14 cellular contexts compared by ENCODE assay signal in the genomic region with DNA sequence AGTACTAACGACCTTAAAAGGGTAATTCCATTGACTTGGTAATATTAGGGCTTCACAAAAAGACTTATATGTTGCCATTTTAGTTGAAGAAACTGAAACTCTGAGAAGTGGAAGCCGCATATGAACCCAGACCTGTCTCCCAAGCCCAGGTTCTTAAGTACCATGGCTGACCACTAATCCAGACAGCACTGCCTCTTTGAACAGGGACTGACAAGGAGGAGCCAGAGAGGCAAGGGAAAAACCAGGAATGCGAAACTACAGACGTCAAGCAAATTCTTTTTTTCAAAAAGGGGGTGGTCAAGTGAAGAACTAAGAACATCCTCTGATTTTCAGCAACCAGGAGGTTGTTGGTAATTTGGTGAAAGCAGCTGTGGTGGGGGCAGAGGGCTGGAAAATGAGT. TPM values are rescaled to one million over a fixed set of nuclear protein-coding genes. Genes with fewer than 3 reads are reported as not detected.
"Had no signal": no experiment of that assay in that cellular context is flagged by ENCODE, and none has a peak within 500 bp of the region (broad histone marks: within the 10 kb centered on the region; RNA-seq: fewer than 3 reads in every experiment).

No MANE protein-coding gene starts in this region.

- H3K36me3 ChIP-seq: gastroesophageal sphincter, tibial nerve had no signal

- H3K9me3 ChIP-seq: gastroesophageal sphincter, tibial nerve had no signal

- H3K27me3 Mint-ChIP-seq: activated CD4-positive, alpha-beta T cell treated with anti-CD3 and anti-CD28 coated beads, Interleukin-2, amount 10 ng/mL, durations not matched to agents 24 days and 14 days; activated naive CD8-positive, alpha-beta T cell; naive B cell; progenitor cell of endocrine pancreas; stimulated activated naive B cell treated with anti-CD40 and anti-IgM and Interleukin-4, amounts not matched to agents 10 μg/mL and 1 μg/mL and 100 μg/mL, for 72 hours; T-cell had no signal

- ATAC-seq: gastroesophageal sphincter; right cardiac atrium; stimulated activated naive B cell treated with anti-CD40 and anti-IgM and Interleukin-4, amounts not matched to agents 10 μg/mL and 1 μg/mL and 100 μg/mL, for 72 hours; T-cell had no signal

- H3K27ac ChIP-seq: gastroesophageal sphincter, SK-N-MC, tibial nerve had no signal

- H3K27ac Mint-ChIP-seq: activated CD4-positive, alpha-beta T cell treated with anti-CD3 and anti-CD28 coated beads, Interleukin-2, amount 10 ng/mL, durations not matched to agents 24 days and 14 days; progenitor cell of endocrine pancreas; stimulated activated naive B cell treated with anti-CD40 and anti-IgM and Interleukin-4, amounts not matched to agents 10 μg/mL and 1 μg/mL and 100 μg/mL, for 72 hours; T-cell had no signal

- H3K9me3 Mint-ChIP-seq: activated CD4-positive, alpha-beta T cell treated with anti-CD3 and anti-CD28 coated beads, Interleukin-2, amount 10 ng/mL, durations not matched to agents 24 days and 14 days; naive B cell; stimulated activated naive B cell treated with anti-CD40 and anti-IgM and Interleukin-4, amounts not matched to agents 10 μg/mL and 1 μg/mL and 100 μg/mL, for 72 hours; T-cell had no signal

- H3K27me3 ChIP-seq: gastroesophageal sphincter, tibial nerve had no signal

- H3K4me1 ChIP-seq: gastroesophageal sphincter, tibial nerve had no signal

- H3K4me3 Mint-ChIP-seq: activated CD4-positive, alpha-beta T cell treated with anti-CD3 and anti-CD28 coated beads, Interleukin-2, amount 10 ng/mL, durations not matched to agents 24 days and 14 days; activated naive CD8-positive, alpha-beta T cell; naive B cell; stimulated activated naive B cell treated with anti-CD40 and anti-IgM and Interleukin-4, amounts not matched to agents 10 μg/mL and 1 μg/mL and 100 μg/mL, for 72 hours; T-cell had no signal

- H3K4me3 ChIP-seq: gastroesophageal sphincter, SK-N-MC, tibial nerve had no signal

- H3K36me3 Mint-ChIP-seq: naive B cell had no signal

- DNase-seq: activated CD4-positive, alpha-beta T cell treated with anti-CD3 and anti-CD28 coated beads, Interleukin-2, amount 10 ng/mL, durations not matched to agents 24 days and 14 days; effector CD4-positive, alpha-beta T cell; naive B cell; right cardiac atrium; stimulated activated CD4-positive, alpha-beta T cell treated with anti-CD3 and anti-CD28 coated beads, Interleukin-1b, Interleukin-23, amount 100 ng/mL, for 48 hours; stimulated activated naive B cell treated with anti-CD40 and anti-IgM and Interleukin-4, amounts not matched to agents 10 μg/mL and 1 μg/mL and 100 μg/mL, for 72 hours; T-cell had no signal

- FAIRE-seq: keratinocyte had no signal

RNA-seq across cellular contexts. Expression of gene TMEM88, which starts 18.2 kb away (rescaled TPM):
- polyA plus RNA-seq: fibroblast of lung had no signal
